ENCODE assay signal across 1 cellular context in the genomic region with DNA sequence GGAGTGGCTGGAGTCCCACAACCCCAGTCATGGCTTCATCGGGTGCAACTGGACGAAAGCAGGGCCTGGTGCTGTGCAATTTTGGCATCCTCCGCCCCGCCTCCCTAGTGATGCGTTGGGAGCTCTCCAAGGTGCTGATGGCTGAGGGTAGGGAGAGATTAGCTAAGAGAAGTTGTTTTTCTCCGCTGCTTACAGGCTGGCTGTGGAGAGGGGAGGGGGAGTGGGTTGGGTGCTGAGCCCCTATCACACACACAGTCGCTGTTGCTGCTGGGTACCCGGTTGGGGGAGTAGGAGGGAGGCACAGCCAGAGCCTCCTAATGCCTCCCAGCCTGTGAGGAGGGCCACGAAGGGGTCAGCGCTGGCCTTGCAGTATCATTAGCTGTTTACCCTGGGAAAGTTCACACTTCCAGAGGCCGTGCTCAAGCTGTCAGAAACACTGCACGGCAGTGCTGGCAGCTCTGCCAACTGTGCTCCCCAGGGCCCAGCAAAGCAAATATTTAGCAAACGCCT.
TF ChIP-seq lines count a peak whose summit lies in the region.

No MANE protein-coding gene starts in this region.

TF ChIP-seq in HepG2, 621 proteins besides CTCF, POLR2A, EP300 and RAD21 (continued from another document):
- TF ChIP-seq BORCS8-MEF2B (CRISPR knock-in tag; IDR thresholded peaks at IDR 0.05) = peak; percentile 71; the same call in 1 of the 2 replicates
- TF ChIP-seq, protein P1, sequence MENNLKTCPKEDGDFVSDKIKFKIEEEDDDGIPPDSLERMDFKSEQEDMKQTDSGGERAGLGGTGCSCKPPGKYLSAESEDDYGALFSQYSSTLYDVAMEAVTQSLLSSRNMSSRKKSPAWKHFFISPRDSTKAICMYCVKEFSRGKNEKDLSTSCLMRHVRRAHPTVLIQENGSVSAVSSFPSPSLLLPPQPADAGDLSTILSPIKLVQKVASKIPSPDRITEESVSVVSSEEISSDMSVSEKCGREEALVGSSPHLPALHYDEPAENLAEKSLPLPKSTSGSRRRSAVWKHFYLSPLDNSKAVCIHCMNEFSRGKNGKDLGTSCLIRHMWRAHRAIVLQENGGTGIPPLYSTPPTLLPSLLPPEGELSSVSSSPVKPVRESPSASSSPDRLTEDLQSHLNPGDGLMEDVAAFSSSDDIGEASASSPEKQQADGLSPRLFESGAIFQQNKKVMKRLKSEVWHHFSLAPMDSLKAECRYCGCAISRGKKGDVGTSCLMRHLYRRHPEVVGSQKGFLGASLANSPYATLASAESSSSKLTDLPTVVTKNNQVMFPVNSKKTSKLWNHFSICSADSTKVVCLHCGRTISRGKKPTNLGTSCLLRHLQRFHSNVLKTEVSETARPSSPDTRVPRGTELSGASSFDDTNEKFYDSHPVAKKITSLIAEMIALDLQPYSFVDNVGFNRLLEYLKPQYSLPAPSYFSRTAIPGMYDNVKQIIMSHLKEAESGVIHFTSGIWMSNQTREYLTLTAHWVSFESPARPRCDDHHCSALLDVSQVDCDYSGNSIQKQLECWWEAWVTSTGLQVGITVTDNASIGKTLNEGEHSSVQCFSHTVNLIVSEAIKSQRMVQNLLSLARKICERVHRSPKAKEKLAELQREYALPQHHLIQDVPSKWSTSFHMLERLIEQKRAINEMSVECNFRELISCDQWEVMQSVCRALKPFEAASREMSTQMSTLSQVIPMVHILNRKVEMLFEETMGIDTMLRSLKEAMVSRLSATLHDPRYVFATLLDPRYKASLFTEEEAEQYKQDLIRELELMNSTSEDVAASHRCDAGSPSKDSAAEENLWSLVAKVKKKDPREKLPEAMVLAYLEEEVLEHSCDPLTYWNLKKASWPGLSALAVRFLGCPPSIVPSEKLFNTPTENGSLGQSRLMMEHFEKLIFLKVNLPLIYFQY (CRISPR knock-in tag; IDR thresholded peaks at IDR 0.05; ENCODE audit: borderline replicate concordance) = peak; percentile 65; the same call in 1 of the 2 replicates
- TF ChIP-seq, protein P2, sequence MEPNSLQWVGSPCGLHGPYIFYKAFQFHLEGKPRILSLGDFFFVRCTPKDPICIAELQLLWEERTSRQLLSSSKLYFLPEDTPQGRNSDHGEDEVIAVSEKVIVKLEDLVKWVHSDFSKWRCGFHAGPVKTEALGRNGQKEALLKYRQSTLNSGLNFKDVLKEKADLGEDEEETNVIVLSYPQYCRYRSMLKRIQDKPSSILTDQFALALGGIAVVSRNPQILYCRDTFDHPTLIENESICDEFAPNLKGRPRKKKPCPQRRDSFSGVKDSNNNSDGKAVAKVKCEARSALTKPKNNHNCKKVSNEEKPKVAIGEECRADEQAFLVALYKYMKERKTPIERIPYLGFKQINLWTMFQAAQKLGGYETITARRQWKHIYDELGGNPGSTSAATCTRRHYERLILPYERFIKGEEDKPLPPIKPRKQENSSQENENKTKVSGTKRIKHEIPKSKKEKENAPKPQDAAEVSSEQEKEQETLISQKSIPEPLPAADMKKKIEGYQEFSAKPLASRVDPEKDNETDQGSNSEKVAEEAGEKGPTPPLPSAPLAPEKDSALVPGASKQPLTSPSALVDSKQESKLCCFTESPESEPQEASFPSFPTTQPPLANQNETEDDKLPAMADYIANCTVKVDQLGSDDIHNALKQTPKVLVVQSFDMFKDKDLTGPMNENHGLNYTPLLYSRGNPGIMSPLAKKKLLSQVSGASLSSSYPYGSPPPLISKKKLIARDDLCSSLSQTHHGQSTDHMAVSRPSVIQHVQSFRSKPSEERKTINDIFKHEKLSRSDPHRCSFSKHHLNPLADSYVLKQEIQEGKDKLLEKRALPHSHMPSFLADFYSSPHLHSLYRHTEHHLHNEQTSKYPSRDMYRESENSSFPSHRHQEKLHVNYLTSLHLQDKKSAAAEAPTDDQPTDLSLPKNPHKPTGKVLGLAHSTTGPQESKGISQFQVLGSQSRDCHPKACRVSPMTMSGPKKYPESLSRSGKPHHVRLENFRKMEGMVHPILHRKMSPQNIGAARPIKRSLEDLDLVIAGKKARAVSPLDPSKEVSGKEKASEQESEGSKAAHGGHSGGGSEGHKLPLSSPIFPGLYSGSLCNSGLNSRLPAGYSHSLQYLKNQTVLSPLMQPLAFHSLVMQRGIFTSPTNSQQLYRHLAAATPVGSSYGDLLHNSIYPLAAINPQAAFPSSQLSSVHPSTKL (CRISPR knock-in tag; IDR thresholded peaks at IDR 0.05) = 0 out of 2 replicates have a peak, but pooled peaks have one; percentile 28
- TF ChIP-seq PTBP1 (IDR thresholded peaks at IDR 0.05; ENCODE audit: low read depth, low read length, poor library complexity, severe bottlenecking) = no peak
- peak; percentile 49; the same call in 1 of the 2 replicates for TF ChIP-seq ZNF232 (CRISPR knock-in tag; IDR thresholded peaks at IDR 0.05; ENCODE audit: borderline replicate concordance)
- TF ChIP-seq SMAD9 (CRISPR knock-in tag; IDR thresholded peaks at IDR 0.05) = no peak
- no peak for TF ChIP-seq ZKSCAN8 (CRISPR knock-in tag; IDR thresholded peaks at IDR 0.05; ENCODE audit: borderline replicate concordance)
- no peak for TF ChIP-seq TAF1 (CRISPR knock-in tag; IDR thresholded peaks at IDR 0.05)
- TF ChIP-seq, protein P3, sequence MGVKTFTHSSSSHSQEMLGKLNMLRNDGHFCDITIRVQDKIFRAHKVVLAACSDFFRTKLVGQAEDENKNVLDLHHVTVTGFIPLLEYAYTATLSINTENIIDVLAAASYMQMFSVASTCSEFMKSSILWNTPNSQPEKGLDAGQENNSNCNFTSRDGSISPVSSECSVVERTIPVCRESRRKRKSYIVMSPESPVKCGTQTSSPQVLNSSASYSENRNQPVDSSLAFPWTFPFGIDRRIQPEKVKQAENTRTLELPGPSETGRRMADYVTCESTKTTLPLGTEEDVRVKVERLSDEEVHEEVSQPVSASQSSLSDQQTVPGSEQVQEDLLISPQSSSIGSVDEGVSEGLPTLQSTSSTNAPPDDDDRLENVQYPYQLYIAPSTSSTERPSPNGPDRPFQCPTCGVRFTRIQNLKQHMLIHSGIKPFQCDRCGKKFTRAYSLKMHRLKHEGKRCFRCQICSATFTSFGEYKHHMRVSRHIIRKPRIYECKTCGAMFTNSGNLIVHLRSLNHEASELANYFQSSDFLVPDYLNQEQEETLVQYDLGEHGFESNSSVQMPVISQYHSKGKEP (CRISPR knock-in tag; IDR thresholded peaks at IDR 0.05) = 0 out of 2 replicates have a peak, but pooled peaks have one; percentile 68
- TF ChIP-seq JUNB (CRISPR knock-in tag; IDR thresholded peaks at IDR 0.05; ENCODE audit: borderline replicate concordance) = no peak
- peak; percentile 55; the same call in 1 of the 2 replicates for TF ChIP-seq TGIF2 (CRISPR knock-in tag; IDR thresholded peaks at IDR 0.05)
- TF ChIP-seq WIZ (CRISPR knock-in tag; IDR thresholded peaks at IDR 0.05) = peak; percentile 86; the same call in 1 of the 2 replicates
- peak; percentile 97 for TF ChIP-seq MIER2 (CRISPR knock-in tag; IDR thresholded peaks at IDR 0.05)
